9 cellular contexts compared by ENCODE assay signal in genomic region chr1:183195146-183195571, GRCh38. TPM values are rescaled to one million over a fixed set of nuclear protein-coding genes. Genes with fewer than 3 reads are reported as not detected.
DNase-seq lines count a peak whose midpoint lies in the region; ATAC-seq and TF ChIP-seq lines count a peak whose summit lies in the region.
"Had no signal": no experiment of that assay in that cellular context is flagged by ENCODE, and none has a peak within 500 bp of the region (broad histone marks: within the 10 kb centered on the region; RNA-seq: fewer than 3 reads in every experiment).

No MANE protein-coding gene starts in this region.

- H2AFZ ChIP-seq in IMR-90 (replicated peaks; ENCODE audit: low read length, poor library complexity) = no peak overlapping the region

- H4K8ac ChIP-seq in IMR-90 (ENCODE audit: low read depth in 2 of 2, low read length in 2 of 2) = peak overlapping the region in 1 of 2 experiments; percentile 7; a peak in 1 of 4 replicates

- no peak for TF ChIP-seq RAD21 in IMR-90 (IDR thresholded peaks at IDR 0.05; ENCODE audit: low read length)

- TF ChIP-seq POLR2A in IMR-90 (IDR thresholded peaks at IDR 0.05; ENCODE audit: low read depth, low read length) (no peak), adrenal gland (IDR thresholded peaks at IDR 0.05) (no peak)

- H3K4me3 ChIP-seq in GM12865 (ENCODE audit: low read depth, low read length) (no peak overlapping the region), IMR-90 (ENCODE audit: insufficient read depth, low read depth, low read length) (no peak overlapping the region), adrenal gland (no peak overlapping the region)
- H3K4me3 ChIP-seq: HAP-1 had no signal

- H3K36me3 ChIP-seq in IMR-90 (ENCODE audit: control insufficient read depth, insufficient read depth, low read length) (no peaks in the 10 kb centered on the region), adrenal gland (replicated peaks in 1 of 2) (no peaks in the 10 kb centered on the region)
- H3K36me3 ChIP-seq: HAP-1 had no signal

- H3K27me3 ChIP-seq in IMR-90 (ENCODE audit: control insufficient read depth, insufficient read depth, low read length) (no peaks in the 10 kb centered on the region), adrenal gland (no peaks in the 10 kb centered on the region)

- no peaks in the 10 kb centered on the region for H3K9me3 Mint-ChIP-seq in effector memory CD8-positive, alpha-beta T cell

- ATAC-seq in GM21786 (IDR thresholded peaks at IDR 0.05; ENCODE audit: unreplicated experiment) (peak; percentile 43), IMR-90 (ENCODE audit: low read depth) (peak; percentile 45; the same call in 1 of the 2 replicates)
- ATAC-seq in effector memory CD8-positive, alpha-beta T cell (replicated peaks) = no peak

- H3K27me3 Mint-ChIP-seq in effector memory CD8-positive, alpha-beta T cell = peaks cover 21% of the 10 kb centered on the region in 2 donors

- H3K9me1 ChIP-seq in IMR-90 (ENCODE audit: insufficient read depth, low read length) = peaks cover 7% of the 10 kb centered on the region

- POLR2A ChIA-PET in IMR-90 (lab: Charles Lee; ENCODE audit: unreplicated experiment) = no interaction called here

- H4K5ac ChIP-seq in IMR-90 (ENCODE audit: low read depth, low read length) = no peak overlapping the region; the same call in 1 of the 2 replicates

- peak overlapping the region; percentile 61 for H2AK5ac ChIP-seq in IMR-90 (ENCODE audit: low read depth, low read length)

- peak overlapping the region; percentile 35 for H3K4ac ChIP-seq in IMR-90 (ENCODE audit: low read depth, low read length)

- H2BK20ac ChIP-seq in IMR-90 (ENCODE audit: low read depth, low read length) = peak overlapping the region; percentile 27; the same call in 1 of the 2 replicates

- H3K18ac ChIP-seq in IMR-90 (ENCODE audit: low read depth, low read length) = peak overlapping the region; percentile 2; the same call in 1 of the 2 replicates

- H3K79me1 ChIP-seq in IMR-90 (ENCODE audit: low read depth in 1 of 2, low read length in 2 of 2) = no peaks in the 10 kb centered on the region

- no peak overlapping the region for H2AK9ac ChIP-seq in IMR-90 (replicated peaks; ENCODE audit: low read depth, low read length, poor library complexity)

- no peak overlapping the region for H2BK5ac ChIP-seq in IMR-90 (ENCODE audit: low read depth, low read length, poor library complexity, severe bottlenecking)

- H3K4me1 ChIP-seq in IMR-90 (ENCODE audit: control insufficient read depth, insufficient read depth, low read length) (peaks cover 9% of the 10 kb centered on the region), adrenal gland (replicated peaks in 1 of 2) (no peaks in the 10 kb centered on the region)

- TF ChIP-seq CTCF in GM12865 (IDR thresholded peaks at IDR 0.05; ENCODE audit: insufficient read depth, low read depth, low read length, missing control alignments) (no peak), IMR-90 (conservative IDR thresholded peaks at IDR 0.05; ENCODE audit: low read depth, low read length) (no peak), adrenal gland (IDR thresholded peaks at IDR 0.05) (no peak)

- H3K9me3 ChIP-seq in IMR-90 (ENCODE audit: control insufficient read depth, insufficient read depth, low read length) (no peaks in the 10 kb centered on the region), adrenal gland (replicated peaks in 1 of 3) (no peaks in the 10 kb centered on the region)
- H3K9me3 ChIP-seq: HAP-1 had no signal

- in situ Hi-C loops in IMR-90 (cut with MboI; ENCODE audit: low sequenced_read_pairs) = no loop called here

- H3K14ac ChIP-seq in IMR-90 (replicated peaks; ENCODE audit: low read depth, low read length) = peak overlapping the region; percentile 10; the same call in 1 of the 2 replicates

- H3K4me3 Mint-ChIP-seq in effector memory CD8-positive, alpha-beta T cell = no peak overlapping the region

- H3K9ac ChIP-seq in IMR-90 (ENCODE audit: low read depth, low read length) = no peak overlapping the region

- dilution Hi-C loops in IMR-90 (cut with HindIII; ENCODE audit: low sequenced_read_pairs, unreplicated experiment) = no loop called here

- CTCF ChIA-PET in IMR-90 (lab: Yijun Ruan, JAX) = interaction anchor here (0.5 to 1.1 kb wide), 3 partner anchors 30 to 232 kb away, joined by 3 to 4 read pairs (median 3); no protein-coding TSS in a partner anchor

- no peaks in the 10 kb centered on the region for H4K20me1 ChIP-seq in IMR-90 (ENCODE audit: insufficient read depth, low read length)

- WGBS in IMR-90 (ENCODE audit: extremely low coverage in 2 of 2, insufficient read length in 1 of 2), 2 experiments = no CpG with 5 or more reads among the region's 3 CpGs
- WGBS in adrenal gland, 4 donors = 54 to 60% (median 56%) methylated on average over 3 of the region's 3 CpGs

- DNase-seq in GM12865 (ENCODE audit: low read depth) (peak; percentile 60), IMR-90 (peak; percentile 60), iris pigment epithelial cell (ENCODE audit: low read depth) (peak; percentile 54), NCI-H1694 treated with DMSO at 0.1 percent for 48 hours (lab: John Stamatoyannopoulos, UW) (no peak), adrenal gland (no peak), HuH-7.5 (ENCODE audit: low spot score) (no peak)
- DNase-seq in effector memory CD8-positive, alpha-beta T cell = no peak

- no peaks in the 10 kb centered on the region for H3K36me3 Mint-ChIP-seq in effector memory CD8-positive, alpha-beta T cell (ENCODE audit: insufficient read depth)

- no peak overlapping the region for H3K27ac ChIP-seq in IMR-90 (ENCODE audit: insufficient read depth, low read length)
- no peak overlapping the region for H3K27ac ChIP-seq in adrenal gland

- no peak overlapping the region for H4K91ac ChIP-seq in IMR-90 (ENCODE audit: insufficient read depth, low read depth, low read length)

- peaks cover 4 to 5% of the 10 kb centered on the region in 2 donors for H3K4me1 Mint-ChIP-seq in effector memory CD8-positive, alpha-beta T cell (ENCODE audit: low read depth in 2 of 2)

- H3K56ac ChIP-seq in IMR-90 (ENCODE audit: extremely low read depth, insufficient read depth, low read length) = no peak overlapping the region; the same call in 1 of the 2 replicates

- H3K4me2 ChIP-seq in IMR-90 (ENCODE audit: low read depth, low read length) = no peak overlapping the region

- no TSS peak for BruUV-seq in IMR-90 (replicated peaks; lab: Mats Ljungman, UMichigan)

- intact Hi-C loops in IMR-90 (cut with micrococcal nuclease) (no loop called here), adrenal gland (cut with DNase I) (no loop called here)

- H3K27ac Mint-ChIP-seq in effector memory CD8-positive, alpha-beta T cell = no peak overlapping the region

- H2BK120ac ChIP-seq in IMR-90 (ENCODE audit: low read depth, low read length) = no peak overlapping the region

- H3K23ac ChIP-seq in IMR-90 (ENCODE audit: low read depth, low read length) = 0 out of 2 replicates have a peak overlapping the region, but pooled peaks have one; percentile 2

- peak overlapping the region; percentile 45; the same call in 1 of the 3 replicates for H2BK15ac ChIP-seq in IMR-90 (ENCODE audit: low read depth, low read length)

TF ChIP-seq in IMR-90, 13 proteins besides CTCF, POLR2A, EP300 and RAD21:
- TF ChIP-seq MAZ (IDR thresholded peaks at IDR 0.05; ENCODE audit: borderline replicate concordance, low read depth, low read length) = no peak

RNA-seq across cellular contexts. Expression of gene LAMC2, which starts 9.1 kb away (rescaled TPM):
- total RNA-seq in IMR-90 (2012; rRNA removed) (2.2 and 2.3 TPM in 2 replicates), adrenal gland (1 to 10 TPM in 1 of 8 donors, under 1 TPM in 6, not detected in 1; 0.04 to 1.4 (median 0.10) TPM)
- polyA plus RNA-seq in IMR-90 (2012; rRNA removed) (2.6 and 2.8 TPM in 2 replicates), adrenal gland (under 1 TPM; 0.15 to 0.30 (median 0.16) TPM)
- 1.4 TPM in 2 replicates for polyA plus RNA-seq in IMR-90 (2012; cell fraction: cytosol; rRNA removed)
- polyA plus RNA-seq in IMR-90 (2012; cell fraction: nucleus; rRNA removed; ENCODE audit: low replicate concordance) = 1.1 and 2.6 TPM in 2 replicates

Comparison
In these comparisons a context has a peak if more than half of its experiments do, and no peak if none do; other contexts are left out.
1. DNase-seq: peak in GM12865 (single experiment), IMR-90 (single experiment) and iris pigment epithelial cell (single experiment); none in NCI-H1694 treated with DMSO at 0.1 percent for 48 hours (single experiment), adrenal gland (0 of 7), effector memory CD8-positive, alpha-beta T cell (0 of 3) and HuH-7.5 (single experiment).